Comparison of ENCODE assay signal across 23 cellular contexts in genomic region chr1:36436820-36437219, GRCh38. TPM values are rescaled to one million over a fixed set of nuclear protein-coding genes. Genes with fewer than 3 reads are reported as not detected.
DNase-seq lines count a peak whose midpoint lies in the region; ATAC-seq and TF ChIP-seq lines count a peak whose summit lies in the region.
"Had no signal": no experiment of that assay in that cellular context is flagged by ENCODE, and none has a peak within 500 bp of the region (broad histone marks: within the 10 kb centered on the region; RNA-seq: fewer than 3 reads in every experiment).

No MANE protein-coding gene starts in this region.

- H3K36me3 ChIP-seq in PC-9 (ENCODE audit: low read depth) (no peaks in the 10 kb centered on the region; the same call in 1 of the 2 replicates), esophagus squamous epithelium (peaks cover 0 to 26% (median 0%) of the 10 kb centered on the region in 3 donors), suprapubic skin (peaks cover 6% of the 10 kb centered on the region)
- H3K36me3 ChIP-seq: BLaER1 treated with 17β-estradiol and CSF1 and Interleukin-3, amounts not matched to agents 10 nM and 100 nM; HAP-1 had no signal

- no peaks in the 10 kb centered on the region for H3K9me3 ChIP-seq in PC-9 (ENCODE audit: insufficient read depth, low read depth)
- H3K9me3 ChIP-seq in esophagus squamous epithelium = no peaks in the 10 kb centered on the region
- no peaks in the 10 kb centered on the region for H3K9me3 ChIP-seq in suprapubic skin
- H3K9me3 ChIP-seq: BLaER1 treated with 17β-estradiol and CSF1 and Interleukin-3, amounts not matched to agents 10 nM and 100 nM; body of pancreas; HAP-1; upper lobe of left lung had no signal

- TF ChIP-seq CTCF in PC-9 (conservative IDR thresholded peaks at IDR 0.05) = no peak
- TF ChIP-seq CTCF in esophagus squamous epithelium (IDR thresholded peaks at IDR 0.05) = no peak
- no peak for TF ChIP-seq CTCF in suprapubic skin (IDR thresholded peaks at IDR 0.05)

- POLR2A ChIA-PET in PC-9 (lab: Charles Lee; ENCODE audit: unreplicated experiment) = interaction anchor here (0.6 kb wide), 1 partner anchor 14 kb away, joined by 4 read pairs; no protein-coding TSS in a partner anchor

- H3K9me2 ChIP-seq in PC-9 (ENCODE audit: insufficient read depth) = no peaks in the 10 kb centered on the region

- no peaks in the 10 kb centered on the region for H3K27me3 ChIP-seq in PC-9 (ENCODE audit: insufficient read depth, low read depth)
- H3K27me3 ChIP-seq in esophagus squamous epithelium = no peaks in the 10 kb centered on the region
- no peaks in the 10 kb centered on the region for H3K27me3 ChIP-seq in suprapubic skin
- H3K27me3 ChIP-seq: BLaER1 treated with 17β-estradiol and CSF1 and Interleukin-3, amounts not matched to agents 10 nM and 100 nM; body of pancreas; upper lobe of left lung had no signal

- no peaks in the 10 kb centered on the region for H3K4me1 Mint-ChIP-seq in stimulated activated effector memory CD8-positive, alpha-beta T cell treated with anti-CD3 and anti-CD28 coated beads, Interleukin-12 subunit alpha, Interleukin-12 subunit beta, amount 100 ng/mL, for 72 hours
- H3K4me1 Mint-ChIP-seq: activated CD4-positive, alpha-beta T cell treated with anti-CD3 and anti-CD28 coated beads for 36 hours; stimulated activated naive B cell treated with anti-CD40 and anti-IgM and Interleukin-4, amounts not matched to agents 10 μg/mL and 1 μg/mL and 100 μg/mL, for 72 hours had no signal

- no peak overlapping the region for H3K4me3 Mint-ChIP-seq in stimulated activated effector memory CD8-positive, alpha-beta T cell treated with anti-CD3 and anti-CD28 coated beads, Interleukin-12 subunit alpha, Interleukin-12 subunit beta, amount 100 ng/mL, for 72 hours
- H3K4me3 Mint-ChIP-seq: activated CD4-positive, alpha-beta T cell treated with anti-CD3 and anti-CD28 coated beads for 36 hours; stimulated activated naive B cell treated with anti-CD40 and anti-IgM and Interleukin-4, amounts not matched to agents 10 μg/mL and 1 μg/mL and 100 μg/mL, for 72 hours had no signal

- peak overlapping the region; percentile 70 for H3K4me2 ChIP-seq in PC-9
- H3K4me2 ChIP-seq: BLaER1 treated with 17β-estradiol and CSF1 and Interleukin-3, amounts not matched to agents 10 nM and 100 nM had no signal

- no peak for TF ChIP-seq EP300 in suprapubic skin (IDR thresholded peaks at IDR 0.05)

- TF ChIP-seq POLR2A in esophagus squamous epithelium (IDR thresholded peaks at IDR 0.05) = no peak
- no peak for TF ChIP-seq POLR2A in suprapubic skin (IDR thresholded peaks at IDR 0.05)

- peak overlapping the region; percentile 100 for H3K27ac ChIP-seq in PC-9
- peak overlapping the region in 3 of 4 donors; percentile 19 to 66 (median 58) for H3K27ac ChIP-seq in esophagus squamous epithelium
- peak overlapping the region; percentile 2 for H3K27ac ChIP-seq in suprapubic skin
- H3K27ac ChIP-seq: BLaER1 treated with 17β-estradiol and CSF1 and Interleukin-3, amounts not matched to agents 10 nM and 100 nM; body of pancreas; upper lobe of left lung had no signal

- no TSS peak for BruUV-seq in PC-9 (replicated peaks; lab: Mats Ljungman, UMichigan)

- peaks cover 33% of the 10 kb centered on the region for H3K4me1 ChIP-seq in PC-9 (replicated peaks; ENCODE audit: insufficient read depth)
- H3K4me1 ChIP-seq in esophagus squamous epithelium = peaks cover 0 to 16% (median 2%) of the 10 kb centered on the region in 3 donors
- H3K4me1 ChIP-seq in suprapubic skin = no peaks in the 10 kb centered on the region
- H3K4me1 ChIP-seq: BLaER1 treated with 17β-estradiol and CSF1 and Interleukin-3, amounts not matched to agents 10 nM and 100 nM had no signal

- CTCF ChIA-PET in PC-9 (lab: Charles Lee) = no interaction called here

- H3K9me3 Mint-ChIP-seq in stimulated activated effector memory CD8-positive, alpha-beta T cell treated with anti-CD3 and anti-CD28 coated beads, Interleukin-12 subunit alpha, Interleukin-12 subunit beta, amount 100 ng/mL, for 72 hours = no peaks in the 10 kb centered on the region
- H3K9me3 Mint-ChIP-seq: stimulated activated naive B cell treated with anti-CD40 and anti-IgM and Interleukin-4, amounts not matched to agents 10 μg/mL and 1 μg/mL and 100 μg/mL, for 72 hours had no signal

- no peak overlapping the region for H2AFZ ChIP-seq in PC-9

- no peaks in the 10 kb centered on the region for H4K20me1 ChIP-seq in PC-9 (ENCODE audit: insufficient read depth)
- H4K20me1 ChIP-seq: BLaER1 treated with 17β-estradiol and CSF1 and Interleukin-3, amounts not matched to agents 10 nM and 100 nM had no signal

- H3K4me3 ChIP-seq in PC-9 (no peak overlapping the region), esophagus squamous epithelium (no peak overlapping the region), suprapubic skin (no peak overlapping the region)
- H3K4me3 ChIP-seq: BLaER1 treated with 17β-estradiol and CSF1 and Interleukin-3, amounts not matched to agents 10 nM and 100 nM; body of pancreas; HAP-1; upper lobe of left lung had no signal

- H3F3A ChIP-seq in PC-9 (ENCODE audit: insufficient read depth, low read depth) = peaks cover 21% of the 10 kb centered on the region

- DNase-seq in SIG-M5 treated with dmso at 0.1 percent for 504 hours (lab: John Stamatoyannopoulos, UW; ENCODE audit: unreplicated experiment) (peak; percentile 25), SIG-M5 (lab: John Stamatoyannopoulos, UW) (no peak), PC-9 (peak; percentile 74 to 98), esophagus squamous epithelium (lab: John Stamatoyannopoulos, UW) (no peak), suprapubic skin (ENCODE audit: low spot score in 2 of 2) (no peak), cerebellum (ENCODE audit: low spot score) (no peak)
- DNase-seq in stimulated activated effector memory CD8-positive, alpha-beta T cell treated with anti-CD3 and anti-CD28 coated beads, Interleukin-12 subunit alpha, Interleukin-12 subunit beta, amount 100 ng/mL, for 72 hours (ENCODE audit: low spot score in 2 of 2) = no peak
- DNase-seq: 8988T; activated CD4-positive, alpha-beta T cell treated with anti-CD3 and anti-CD28 coated beads for 36 hours; activated effector memory CD4-positive, alpha-beta T cell treated with anti-CD3 and anti-CD28 coated beads, Interleukin-2, amount 50 U/mL, for 16 hours; body of pancreas; dermis blood vessel endothelial cell; DMS153; erythroblast; glutamatergic neuron; midbrain; NCI-H2029; NCI-H510A; stimulated activated naive B cell treated with anti-CD40 and anti-IgM and Interleukin-4, amounts not matched to agents 10 μg/mL and 1 μg/mL and 100 μg/mL, for 72 hours; upper lobe of left lung had no signal

- no peaks in the 10 kb centered on the region for H3K36me3 Mint-ChIP-seq in stimulated activated effector memory CD8-positive, alpha-beta T cell treated with anti-CD3 and anti-CD28 coated beads, Interleukin-12 subunit alpha, Interleukin-12 subunit beta, amount 100 ng/mL, for 72 hours
- H3K36me3 Mint-ChIP-seq: stimulated activated naive B cell treated with anti-CD40 and anti-IgM and Interleukin-4, amounts not matched to agents 10 μg/mL and 1 μg/mL and 100 μg/mL, for 72 hours had no signal

- 10 to 21% methylated on average over 1 of the region's 1 CpG for WGBS in esophagus squamous epithelium, 2 donors
- 74% methylated on average over 1 of the region's 1 CpG for WGBS in suprapubic skin

- no peaks in the 10 kb centered on the region for H3K79me2 ChIP-seq in PC-9 (ENCODE audit: low read depth)

- no peak for ATAC-seq in stimulated activated effector memory CD8-positive, alpha-beta T cell treated with anti-CD3 and anti-CD28 coated beads, Interleukin-12 subunit alpha, Interleukin-12 subunit beta, amount 100 ng/mL, for 72 hours
- no peak for ATAC-seq in GM18873 (IDR thresholded peaks at IDR 0.05; ENCODE audit: low FRiP score, unreplicated experiment)
- ATAC-seq: activated CD4-positive, alpha-beta T cell treated with anti-CD3 and anti-CD28 coated beads for 36 hours; body of pancreas; stimulated activated naive B cell treated with anti-CD40 and anti-IgM and Interleukin-4, amounts not matched to agents 10 μg/mL and 1 μg/mL and 100 μg/mL, for 72 hours had no signal

- H3K27ac Mint-ChIP-seq in stimulated activated effector memory CD8-positive, alpha-beta T cell treated with anti-CD3 and anti-CD28 coated beads, Interleukin-12 subunit alpha, Interleukin-12 subunit beta, amount 100 ng/mL, for 72 hours = no peak overlapping the region
- H3K27ac Mint-ChIP-seq: activated CD4-positive, alpha-beta T cell treated with anti-CD3 and anti-CD28 coated beads for 36 hours; stimulated activated naive B cell treated with anti-CD40 and anti-IgM and Interleukin-4, amounts not matched to agents 10 μg/mL and 1 μg/mL and 100 μg/mL, for 72 hours had no signal

- intact Hi-C loops in PC-9 (cut with micrococcal nuclease; ENCODE audit: unreplicated experiment) (loop anchor here (1.0 to 2.0 kb wide), 5 partner anchors 13 to 179 kb away; partner anchors contain the start of gene OSCP1), esophagus squamous epithelium (cut with DNase I) (no loop called here)

RNA-seq across cellular contexts. Expression of gene OSCP1, which starts 13.4 kb away (rescaled TPM):
- total RNA-seq in PC-9 (2021) = 21.6 and 25.7 TPM in 2 replicates
- total RNA-seq in esophagus squamous epithelium = 1 to 10 TPM; 2.4 to 6.8 (median 4.5) TPM
- 10 to 100 TPM in 2 of 4 donors, 1 to 10 TPM in 2; 3.8 to 15.4 (median 7.9) TPM for total RNA-seq in suprapubic skin
- 17.1 TPM for total RNA-seq in cerebellum

RNA-seq across cellular contexts. Expression of gene MRPS15, which starts 27.4 kb away (rescaled TPM):
- total RNA-seq in PC-9 (2021) (138 and 200 TPM in 2 replicates), esophagus squamous epithelium (10 to 100 TPM; 49.1 to 96.4 (median 74.0) TPM), suprapubic skin (10 to 100 TPM; 47.7 to 91.3 (median 73.6) TPM), cerebellum (17.7 TPM)

RNA-seq across cellular contexts. Expression of gene LSM10, which starts 39.1 kb away (rescaled TPM):
- total RNA-seq in PC-9 (2021) (33.4 and 39.7 TPM in 2 replicates), esophagus squamous epithelium (10 to 100 TPM in 3 of 4 donors, 1 to 10 TPM in 1; 8.5 to 29.4 (median 16.9) TPM), suprapubic skin (10 to 100 TPM; 19.2 to 22.6 (median 21.4) TPM), cerebellum (3.5 TPM)

RNA-seq across cellular contexts. Expression of gene CSF3R, which starts 45.9 kb away (rescaled TPM):
- total RNA-seq in PC-9 (2021) (not detected in 2 replicates), esophagus squamous epithelium (10 to 100 TPM in 1 of 4 donors, 1 to 10 TPM in 2, under 1 TPM in 1; 0.42 to 10.0 (median 4.7) TPM), suprapubic skin (1 to 10 TPM in 3 of 4 donors, under 1 TPM in 1; 0.60 to 2.7 (median 2.1) TPM), cerebellum (3.4 TPM)
- total RNA-seq: dermis blood vessel endothelial cell had no signal

RNA-seq across cellular contexts. Expression of gene STK40, which starts 51.1 kb away (rescaled TPM):
- 42.9 and 59.2 TPM in 2 replicates for total RNA-seq in PC-9 (2021)
- total RNA-seq in esophagus squamous epithelium = 10 to 100 TPM; 34.5 to 59.7 (median 42.3) TPM
- 10 to 100 TPM; 29.0 to 69.5 (median 51.8) TPM for total RNA-seq in suprapubic skin
- 12.2 TPM for total RNA-seq in cerebellum

Comparison
In these comparisons a context has a peak if more than half of its experiments do, and no peak if none do; other contexts are left out.
1. DNase-seq: peak in SIG-M5 treated with dmso at 0.1 percent for 504 hours (single experiment) and PC-9 (2 of 2); none in SIG-M5 (single experiment), esophagus squamous epithelium (single experiment), suprapubic skin (0 of 2), stimulated activated effector memory CD8-positive, alpha-beta T cell treated with anti-CD3 and anti-CD28 coated beads, Interleukin-12 subunit alpha, Interleukin-12 subunit beta, amount 100 ng/mL, for 72 hours (0 of 2) and cerebellum (single experiment).
2. H3K27ac ChIP-seq: peak in every context shown above with its lines; median percentile 100 in PC-9; 58 in esophagus squamous epithelium; 2 in suprapubic skin.